Comparison of ENCODE assay signal across 15 cellular contexts in genomic region chr14:60311417-60311816, GRCh38.
DNase-seq lines count a peak whose midpoint lies in the region; ATAC-seq and TF ChIP-seq lines count a peak whose summit lies in the region.
"Had no signal": no experiment of that assay in that cellular context is flagged by ENCODE, and none has a peak within 500 bp of the region (broad histone marks: within the 10 kb centered on the region; RNA-seq: fewer than 3 reads in every experiment).

No MANE protein-coding gene starts in this region.

- no peak for TF ChIP-seq POLR2A in erythroblast (IDR thresholded peaks at IDR 0.05; ENCODE audit: low read length)

- DNase-seq in NCI-H1436 (lab: John Stamatoyannopoulos, UW) (peak; percentile 39), NCI-H1436 treated with DMSO at 0.1 percent for 48 hours (lab: John Stamatoyannopoulos, UW) (no peak), RPMI7951 (ENCODE audit: low read depth) (peak; percentile 48), erythroblast (lab: John Stamatoyannopoulos, UW) (peak; percentile 61 to 83), stromal cell of bone marrow (ENCODE audit: low read depth) (peak; percentile 11), hepatic stellate cell (ENCODE audit: low spot score) (no peak), NCI-H1417 treated with DMSO at 0.1 percent for 48 hours (lab: John Stamatoyannopoulos, UW) (no peak)
- DNase-seq: activated CD4-positive, alpha-beta T cell treated with anti-CD3 and anti-CD28 coated beads for 48 hours; body of pancreas; GOT3; immature natural killer cell; NCI-H146; psoas muscle had no signal

- ATAC-seq in GM19023 (IDR thresholded peaks at IDR 0.05; ENCODE audit: unreplicated experiment), result no peak
- ATAC-seq: A549, body of pancreas, psoas muscle had no signal

Comparison
In these comparisons a context has a peak if more than half of its experiments do, and no peak if none do; other contexts are left out.
1. DNase-seq: peak in NCI-H1436 (single experiment), RPMI7951 (single experiment), erythroblast (2 of 2) and stromal cell of bone marrow (single experiment); none in NCI-H1436 treated with DMSO at 0.1 percent for 48 hours (single experiment), hepatic stellate cell (single experiment) and NCI-H1417 treated with DMSO at 0.1 percent for 48 hours (single experiment).